Comparison of ENCODE assay signal across 1 cellular context in the genomic region with DNA sequence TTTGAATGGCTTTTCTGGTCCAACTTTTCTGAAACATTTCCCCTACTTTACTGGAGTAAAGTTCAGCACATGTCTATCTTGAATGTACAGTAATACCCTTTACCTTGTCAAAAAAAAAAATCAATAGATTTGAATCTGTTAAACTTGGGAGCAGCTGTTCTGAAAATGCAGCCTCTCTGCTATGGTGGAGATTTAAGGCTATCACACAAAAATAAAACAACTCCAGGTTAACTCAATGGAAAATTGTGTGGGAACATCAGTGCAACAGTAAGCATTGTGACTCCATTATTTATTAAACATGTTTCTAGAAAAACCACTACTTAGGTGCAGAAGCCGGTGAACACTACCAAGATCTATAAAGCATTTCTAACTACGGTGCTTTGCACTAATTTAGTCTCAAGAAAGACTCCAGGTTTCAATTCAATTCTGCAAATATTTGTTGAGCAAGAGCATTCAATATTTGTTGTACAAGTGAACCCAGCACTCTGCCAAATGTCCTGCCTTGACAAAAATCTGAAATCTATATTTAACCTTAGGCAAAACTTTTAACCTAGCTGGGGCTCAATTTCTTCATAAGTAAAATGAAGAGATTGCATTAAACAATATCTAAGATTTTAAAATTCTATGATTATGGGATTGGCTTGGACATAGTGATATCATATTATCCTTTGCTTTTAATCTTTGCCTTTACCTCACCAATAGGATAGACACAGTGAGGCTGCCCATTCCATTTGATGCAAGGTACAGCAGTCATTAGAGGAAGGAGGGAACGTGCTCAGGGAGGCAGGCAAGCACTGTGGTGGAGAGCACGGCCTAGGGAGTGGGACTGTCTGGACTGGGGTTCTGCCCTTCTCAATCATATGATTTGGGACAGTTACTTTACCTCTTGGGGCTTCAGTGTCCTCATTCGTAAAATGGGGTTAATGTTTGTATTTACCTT.
TF ChIP-seq lines count a peak whose summit lies in the region.

No MANE protein-coding gene starts in this region.

TF ChIP-seq in WTC11, 78 proteins besides CTCF, POLR2A, EP300 and RAD21 (continued from another document):
- TF ChIP-seq, protein P1, sequence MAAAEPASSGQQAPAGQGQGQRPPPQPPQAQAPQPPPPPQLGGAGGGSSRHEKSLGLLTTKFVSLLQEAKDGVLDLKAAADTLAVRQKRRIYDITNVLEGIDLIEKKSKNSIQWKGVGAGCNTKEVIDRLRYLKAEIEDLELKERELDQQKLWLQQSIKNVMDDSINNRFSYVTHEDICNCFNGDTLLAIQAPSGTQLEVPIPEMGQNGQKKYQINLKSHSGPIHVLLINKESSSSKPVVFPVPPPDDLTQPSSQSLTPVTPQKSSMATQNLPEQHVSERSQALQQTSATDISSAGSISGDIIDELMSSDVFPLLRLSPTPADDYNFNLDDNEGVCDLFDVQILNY (CRISPR knock-in tag; IDR thresholded peaks at IDR 0.05): no peak
- TF ChIP-seq ZNF138 (CRISPR knock-in tag; conservative IDR thresholded peaks at IDR 0.05) (no peak), SMAD3 (CRISPR knock-in tag; IDR thresholded peaks at IDR 0.05; ENCODE audit: borderline replicate concordance) (no peak)
- TF ChIP-seq, protein P2, sequence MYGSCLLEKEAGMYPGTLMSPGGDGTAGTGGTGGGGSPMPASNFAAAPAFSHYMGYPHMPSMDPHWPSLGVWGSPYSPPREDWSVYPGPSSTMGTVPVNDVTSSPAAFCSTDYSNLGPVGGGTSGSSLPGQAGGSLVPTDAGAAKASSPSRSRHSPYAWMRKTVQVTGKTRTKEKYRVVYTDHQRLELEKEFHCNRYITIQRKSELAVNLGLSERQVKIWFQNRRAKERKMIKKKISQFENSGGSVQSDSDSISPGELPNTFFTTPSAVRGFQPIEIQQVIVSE (CRISPR knock-in tag; IDR thresholded peaks at IDR 0.05; ENCODE audit: borderline replicate concordance): no peak
